ENCODE assay signal across 11 cellular contexts in genomic region chr17:28906276-28907051, GRCh38. TPM values are rescaled to one million over a fixed set of nuclear protein-coding genes. Genes with fewer than 3 reads are reported as not detected.
DNase-seq lines count a peak whose midpoint lies in the region; ATAC-seq and TF ChIP-seq lines count a peak whose summit lies in the region.
"Had no signal": no experiment of that assay in that cellular context is flagged by ENCODE, and none has a peak within 500 bp of the region (broad histone marks: within the 10 kb centered on the region; RNA-seq: fewer than 3 reads in every experiment).

No MANE protein-coding gene starts in this region.

- intact Hi-C loops in activated CD8-positive, alpha-beta T cell treated with anti-CD3 and anti-CD28 coated beads for 36 hours (cut with micrococcal nuclease) = no loop called here

- no peak for DNase-seq in activated CD8-positive, alpha-beta T cell treated with anti-CD3 and anti-CD28 coated beads for 36 hours
- DNase-seq in memory B cell (ENCODE audit: low spot score in 2 of 2) (no peak), type B pancreatic cell (ENCODE audit: extremely low spot score, unreplicated experiment) (no peak), NCI-H146 treated with DMSO at 0.1 percent for 48 hours (lab: John Stamatoyannopoulos, UW; ENCODE audit: unreplicated experiment) (no peak), MV-4-11 (lab: John Stamatoyannopoulos, UW) (no peak)
- DNase-seq: activated CD8-positive, alpha-beta memory T cell treated with anti-CD3 and anti-CD28 coated beads, Interleukin-2, amount 50 U/mL, for 4 hours; activated naive CD8-positive, alpha-beta T cell treated with anti-CD3 and anti-CD28 coated beads, Interleukin-2, amount 10 ng/mL, durations not matched to agents 7 days and 5 days; cerebellar nuclear complex; NCI-H2029; NCI-H69 had no signal

- H3K9me3 Mint-ChIP-seq in activated CD8-positive, alpha-beta T cell treated with anti-CD3 and anti-CD28 coated beads for 36 hours = no peaks in the 10 kb centered on the region
- H3K9me3 Mint-ChIP-seq in memory B cell = no peaks in the 10 kb centered on the region
- no peaks in the 10 kb centered on the region for H3K9me3 Mint-ChIP-seq in type B pancreatic cell
- H3K9me3 Mint-ChIP-seq: activated naive CD8-positive, alpha-beta T cell treated with anti-CD3 and anti-CD28 coated beads, Interleukin-2, amount 10 ng/mL, durations not matched to agents 7 days and 5 days had no signal

- no peak overlapping the region for H3K4me3 Mint-ChIP-seq in activated CD8-positive, alpha-beta T cell treated with anti-CD3 and anti-CD28 coated beads for 36 hours
- H3K4me3 Mint-ChIP-seq in memory B cell (no peak overlapping the region), type B pancreatic cell (no peak overlapping the region)
- H3K4me3 Mint-ChIP-seq: activated naive CD8-positive, alpha-beta T cell treated with anti-CD3 and anti-CD28 coated beads, Interleukin-2, amount 10 ng/mL, durations not matched to agents 7 days and 5 days had no signal

- POLR2A ChIA-PET in activated CD8-positive, alpha-beta T cell treated with anti-CD3 and anti-CD28 coated beads for 36 hours (lab: Charles Lee) = interaction anchor here (0.9 to 1.4 kb wide), 2 partner anchors 9 to 63 kb away, joined by 3 to 5 read pairs; partner anchors contain the start of gene FLOT2

- peaks cover 33% of the 10 kb centered on the region for H3K36me3 Mint-ChIP-seq in activated CD8-positive, alpha-beta T cell treated with anti-CD3 and anti-CD28 coated beads for 36 hours (ENCODE audit: low read depth)
- H3K36me3 Mint-ChIP-seq in memory B cell (peaks cover 15% of the 10 kb centered on the region), type B pancreatic cell (peaks cover 9% of the 10 kb centered on the region)

- TF ChIP-seq CTCF in activated CD8-positive, alpha-beta T cell treated with anti-CD3 and anti-CD28 coated beads for 36 hours (IDR thresholded peaks at IDR 0.05) = no peak
- no peak for TF ChIP-seq CTCF in type B pancreatic cell (conservative IDR thresholded peaks at IDR 0.05)

- peaks cover 9% of the 10 kb centered on the region for H3K4me1 Mint-ChIP-seq in activated CD8-positive, alpha-beta T cell treated with anti-CD3 and anti-CD28 coated beads for 36 hours (ENCODE audit: low read depth)
- H3K4me1 Mint-ChIP-seq in memory B cell (peaks cover 15% of the 10 kb centered on the region), type B pancreatic cell (ENCODE audit: unreplicated experiment) (peaks cover 20% of the 10 kb centered on the region)

- no peaks in the 10 kb centered on the region for H3K27me3 Mint-ChIP-seq in activated CD8-positive, alpha-beta T cell treated with anti-CD3 and anti-CD28 coated beads for 36 hours
- H3K27me3 Mint-ChIP-seq in memory B cell (no peaks in the 10 kb centered on the region), type B pancreatic cell (no peaks in the 10 kb centered on the region)
- H3K27me3 Mint-ChIP-seq: activated naive CD8-positive, alpha-beta T cell treated with anti-CD3 and anti-CD28 coated beads, Interleukin-2, amount 10 ng/mL, durations not matched to agents 7 days and 5 days had no signal

- CTCF ChIA-PET in activated CD8-positive, alpha-beta T cell treated with anti-CD3 and anti-CD28 coated beads for 36 hours (lab: Charles Lee) = interaction anchor here (0.9 to 5.2 kb wide), 6 partner anchors 10 to 142 kb away, joined by 3 to 32 read pairs (median 14); no protein-coding TSS in a partner anchor

- ATAC-seq in activated CD8-positive, alpha-beta T cell treated with anti-CD3 and anti-CD28 coated beads for 36 hours = no peak
- no peak for ATAC-seq in memory B cell (ENCODE audit: low read depth)
- ATAC-seq: Panc1 had no signal

- H3K27ac Mint-ChIP-seq in activated CD8-positive, alpha-beta T cell treated with anti-CD3 and anti-CD28 coated beads for 36 hours = peak overlapping the region; percentile 47
- peak overlapping the region; percentile 67 for H3K27ac Mint-ChIP-seq in memory B cell
- peak overlapping the region; percentile 86 for H3K27ac Mint-ChIP-seq in type B pancreatic cell

RNA-seq across cellular contexts. Expression of gene DHRS13, which starts 3.6 kb away (rescaled TPM):
- total RNA-seq in activated CD8-positive, alpha-beta T cell treated with anti-CD3 and anti-CD28 coated beads for 36 hours = 10 to 100 TPM; 37.3 to 38.2 TPM
- 19.3 and 20.4 TPM in 2 replicates for total RNA-seq in type B pancreatic cell (ENCODE audit: low replicate concordance)

RNA-seq across cellular contexts. Expression of gene FLOT2, which starts 8.9 kb away (rescaled TPM):
- total RNA-seq in activated CD8-positive, alpha-beta T cell treated with anti-CD3 and anti-CD28 coated beads for 36 hours = 10 to 100 TPM; 59.7 to 60.1 TPM
- 73.1 and 90.6 TPM in 2 replicates for total RNA-seq in type B pancreatic cell (ENCODE audit: low replicate concordance)

RNA-seq across cellular contexts. Expression of gene PHF12, which starts 44.9 kb away (rescaled TPM):
- 10 to 100 TPM; 45.7 to 52.6 TPM for total RNA-seq in activated CD8-positive, alpha-beta T cell treated with anti-CD3 and anti-CD28 coated beads for 36 hours
- total RNA-seq in type B pancreatic cell (ENCODE audit: low replicate concordance) = 47.8 and 58.0 TPM in 2 replicates

RNA-seq across cellular contexts. Expression of gene ERAL1, which starts 51.6 kb away (rescaled TPM):
- total RNA-seq in activated CD8-positive, alpha-beta T cell treated with anti-CD3 and anti-CD28 coated beads for 36 hours = 10 to 100 TPM; 58.2 to 60.0 TPM
- 42.8 and 51.1 TPM in 2 replicates for total RNA-seq in type B pancreatic cell (ENCODE audit: low replicate concordance)
